ENCODE assay signal across 8 cellular contexts in genomic region chr20:41136695-41137411, GRCh38. TPM values are rescaled to one million over a fixed set of nuclear protein-coding genes. Genes with fewer than 3 reads are reported as not detected.
DNase-seq lines count a peak whose midpoint lies in the region; TF ChIP-seq lines count a peak whose summit lies in the region.

No MANE protein-coding gene starts in this region.

- H3K4me3 ChIP-seq in right atrium auricular region: peak overlapping the region; percentile 81
- peak overlapping the region; percentile 87 for H3K4me3 ChIP-seq in urinary bladder (ENCODE audit: low read depth, low read length)

- H3K36me3 ChIP-seq in right atrium auricular region (no peaks in the 10 kb centered on the region), urinary bladder (ENCODE audit: insufficient read depth) (no peaks in the 10 kb centered on the region)

- no peak; the same call in 1 of the 2 replicates for TF ChIP-seq CTCF in HFFc6 (IDR thresholded peaks at IDR 0.05)
- no peak for TF ChIP-seq CTCF in right atrium auricular region (IDR thresholded peaks at IDR 0.05)

- H3K4me1 Mint-ChIP-seq in HFFc6 (ENCODE audit: low read depth): peaks cover 44% of the 10 kb centered on the region

- H3K4me3 Mint-ChIP-seq in HFFc6: peak overlapping the region; percentile 86

- H3K27ac Mint-ChIP-seq in HFFc6: peak overlapping the region; percentile 58

- under 1% methylated on average over 94 of the region's 94 CpGs for WGBS in urinary bladder

- peaks cover 6% of the 10 kb centered on the region for H3K27me3 Mint-ChIP-seq in HFFc6 (ENCODE audit: insufficient read depth)

- H3K36me3 Mint-ChIP-seq in HFFc6 (ENCODE audit: low read depth): no peaks in the 10 kb centered on the region; the same call in 1 of the 2 replicates

- peak overlapping the region; percentile 88 for H3K27ac ChIP-seq in angular gyrus (ENCODE audit: low read depth, low read length)
- peak overlapping the region; percentile 94 to 96 for H3K27ac ChIP-seq in right atrium auricular region
- peak overlapping the region; percentile 96 for H3K27ac ChIP-seq in urinary bladder (ENCODE audit: low read depth)

- peak; percentile 38 for TF ChIP-seq POLR2A in GM10847 (IDR thresholded peaks at IDR 0.05; ENCODE audit: extremely low read depth, insufficient read length)

- H3K9me3 Mint-ChIP-seq in HFFc6: no peaks in the 10 kb centered on the region

- H3K9me3 ChIP-seq in right atrium auricular region: no peaks in the 10 kb centered on the region

- H3K27me3 ChIP-seq in right atrium auricular region: no peaks in the 10 kb centered on the region

- H3K4me1 ChIP-seq in right atrium auricular region (peaks cover 0 to 52% of the 10 kb centered on the region in 2 donors), urinary bladder (ENCODE audit: insufficient read depth) (no peaks in the 10 kb centered on the region)

- peak; percentile 49 for DNase-seq in HFFc6
- peak; percentile 62 for DNase-seq in NCI-H1048 (lab: John Stamatoyannopoulos, UW)
- DNase-seq in T-helper 1 cell: peak; percentile 75 to 88 (median 80)
- DNase-seq in right atrium auricular region (ENCODE audit: low spot score): peak; percentile 88
- DNase-seq in pulmonary artery endothelial cell (ENCODE audit: low read depth, low spot score): peak; percentile 47

RNA-seq across cellular contexts. Expression of gene PLCG1, which starts 0.5 kb away (rescaled TPM):
- total RNA-seq in HFFc6 (2021; fragmentation: NEBNext Ultra II Directional; extraction: Animal tissue kit (Norgen Biotek cat#: 25700)): 10 to 100 TPM; 44.4 to 62.1 (median 50.1) TPM
- 10 to 100 TPM; 24.1 to 59.5 TPM for total RNA-seq in right atrium auricular region
- total RNA-seq in pulmonary artery endothelial cell: 94.7 and 129 TPM in 2 replicates
- total RNA-seq in urinary bladder: 86.7 TPM
- 66.7 TPM for polyA plus RNA-seq in urinary bladder

Comparison
In these comparisons a context has a peak if more than half of its experiments do, and no peak if none do; other contexts are left out.
1. Peak in every context shown above with its lines: DNase-seq, H3K4me3 ChIP-seq and H3K27ac ChIP-seq.